17 cellular contexts compared by ENCODE assay signal in the genomic region with DNA sequence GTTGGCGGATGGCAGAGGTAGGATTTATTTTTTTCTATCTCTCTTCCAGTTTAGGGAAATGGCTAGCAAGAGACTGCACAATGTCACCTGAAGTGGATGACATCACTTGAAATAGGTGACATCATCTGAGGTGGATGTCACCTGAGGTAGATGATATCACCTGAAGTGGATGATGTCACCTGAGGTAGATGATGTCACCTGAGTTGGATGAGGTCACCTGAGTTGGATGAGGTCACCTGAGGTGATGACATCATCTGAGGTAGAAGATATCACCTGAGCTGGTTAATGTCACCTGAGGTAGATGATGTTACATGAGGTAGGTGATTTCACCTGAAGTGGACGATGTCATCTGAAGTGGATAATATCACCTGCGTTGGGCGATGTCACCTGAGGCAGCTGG.
"Had no signal": no experiment of that assay in that cellular context is flagged by ENCODE, and none has a peak within 500 bp of the region (broad histone marks: within the 10 kb centered on the region; RNA-seq: fewer than 3 reads in every experiment).

No MANE protein-coding gene starts in this region.

- FAIRE-seq: astrocyte had no signal

- H3K27me3 ChIP-seq: gastroesophageal sphincter, heart right ventricle, neural progenitor cell, ovary, spleen, suprapubic skin had no signal

- H3K27ac ChIP-seq: gastroesophageal sphincter, heart right ventricle, neural progenitor cell, ovary, spleen, suprapubic skin had no signal

- H3K4me2 ChIP-seq: neural progenitor cell had no signal

- H2AFZ ChIP-seq: neural progenitor cell had no signal

- H3K36me3 ChIP-seq: gastroesophageal sphincter, heart right ventricle, neural progenitor cell, ovary, spleen, suprapubic skin had no signal

- H3K4me3 ChIP-seq: gastroesophageal sphincter, heart right ventricle, neural progenitor cell, ovary, spleen, suprapubic skin had no signal

- H3K9me3 ChIP-seq: gastroesophageal sphincter, heart right ventricle, ovary, suprapubic skin had no signal

- H3K4me1 ChIP-seq: gastroesophageal sphincter, heart right ventricle, spleen, suprapubic skin had no signal

- DNase-seq: activated CD4-positive, alpha-beta memory T cell treated with anti-CD3 and anti-CD28 coated beads for 36 hours; activated CD4-positive, CD25-positive, alpha-beta regulatory T cell treated with anti-CD3 and anti-CD28 coated beads, Interleukin-2, amount 50 U/mL, for 72 hours; activated CD8-positive, alpha-beta memory T cell treated with anti-CD3 and anti-CD28 coated beads, Interleukin-2, amount 10 ng/mL, durations not matched to agents 7 days and 5 days; activated naive CD4-positive, alpha-beta T cell treated with anti-CD3 and anti-CD28 coated beads, Interleukin-2, amount 10 ng/mL, durations not matched to agents 7 days and 5 days; activated T-cell treated with anti-CD3 and anti-CD28 coated beads, Interleukin-2, amount 50 U/mL, for 1 hour; dermis blood vessel endothelial cell; effector memory CD8-positive, alpha-beta T cell; heart right ventricle; naive B cell; ovary; spleen had no signal

- ATAC-seq: activated CD8-positive, alpha-beta memory T cell treated with anti-CD3 and anti-CD28 coated beads, Interleukin-2, amount 10 ng/mL, durations not matched to agents 7 days and 5 days; effector memory CD8-positive, alpha-beta T cell; gastroesophageal sphincter; heart right ventricle; left lobe of liver; sciatic nerve had no signal

- H3K9ac ChIP-seq: neural progenitor cell had no signal
